ENCODE assay signal across 7 cellular contexts in the genomic region with DNA sequence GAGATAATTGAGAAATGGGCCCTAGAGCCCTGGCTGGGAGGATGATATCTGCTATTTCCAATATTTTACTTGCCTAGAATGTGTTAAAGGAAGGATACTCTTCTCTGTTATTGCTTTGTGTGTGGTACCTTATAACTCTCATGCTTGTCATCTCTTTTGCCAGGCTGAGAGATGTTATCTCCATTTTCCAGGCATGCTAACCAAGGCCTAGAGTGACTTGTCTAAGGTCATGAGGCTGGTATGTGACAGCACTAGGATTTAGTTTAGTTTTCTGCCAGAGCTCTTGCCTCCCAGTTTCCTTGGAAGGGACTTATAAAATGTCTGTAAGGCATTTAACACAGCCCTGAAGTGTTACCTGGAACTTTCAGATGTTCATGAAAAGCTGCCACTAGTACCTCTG. TPM values are rescaled to one million over a fixed set of nuclear protein-coding genes. Genes with fewer than 3 reads are reported as not detected.
DNase-seq lines count a peak whose midpoint lies in the region; ATAC-seq and TF ChIP-seq lines count a peak whose summit lies in the region.

No MANE protein-coding gene starts in this region.

- H3K27me3 Mint-ChIP-seq in activated CD8-positive, alpha-beta T cell treated with anti-CD3 and anti-CD28 coated beads, Interleukin-2, amount 10 ng/mL, durations not matched to agents 7 days and 5 days (ENCODE audit: low read depth) = no peaks in the 10 kb centered on the region
- H3K27me3 Mint-ChIP-seq in stimulated activated naive CD8-positive, alpha-beta T cell treated with anti-CD3 and anti-CD28 coated beads, Interleukin-15, amount 100 ng/mL, for 72 hours = no peaks in the 10 kb centered on the region

- H3K27ac Mint-ChIP-seq in activated CD8-positive, alpha-beta T cell treated with anti-CD3 and anti-CD28 coated beads, Interleukin-2, amount 10 ng/mL, durations not matched to agents 7 days and 5 days = peak overlapping the region; percentile 97
- H3K27ac Mint-ChIP-seq in stimulated activated naive CD8-positive, alpha-beta T cell treated with anti-CD3 and anti-CD28 coated beads, Interleukin-15, amount 100 ng/mL, for 72 hours = peak overlapping the region; percentile 97 to 99

- peaks cover 54% of the 10 kb centered on the region for H3K4me1 Mint-ChIP-seq in activated CD8-positive, alpha-beta T cell treated with anti-CD3 and anti-CD28 coated beads, Interleukin-2, amount 10 ng/mL, durations not matched to agents 7 days and 5 days (ENCODE audit: low read depth)
- H3K4me1 Mint-ChIP-seq in stimulated activated naive CD8-positive, alpha-beta T cell treated with anti-CD3 and anti-CD28 coated beads, Interleukin-15, amount 100 ng/mL, for 72 hours = peaks cover 75% of the 10 kb centered on the region

- no peaks in the 10 kb centered on the region for H3K9me3 Mint-ChIP-seq in activated CD8-positive, alpha-beta T cell treated with anti-CD3 and anti-CD28 coated beads, Interleukin-2, amount 10 ng/mL, durations not matched to agents 7 days and 5 days (ENCODE audit: insufficient read depth)
- no peaks in the 10 kb centered on the region for H3K9me3 Mint-ChIP-seq in stimulated activated naive CD8-positive, alpha-beta T cell treated with anti-CD3 and anti-CD28 coated beads, Interleukin-15, amount 100 ng/mL, for 72 hours

- H3K4me3 ChIP-seq in HL-60 (replicated peaks; ENCODE audit: insufficient read depth, low read length) = peak overlapping the region; percentile 84
- H3K4me3 ChIP-seq in iPS-11a (ENCODE audit: low read depth, low read length) = peak overlapping the region; percentile 83

- CTCF ChIA-PET in activated CD8-positive, alpha-beta T cell treated with anti-CD3 and anti-CD28 coated beads, Interleukin-2, amount 10 ng/mL, durations not matched to agents 7 days and 5 days (lab: Charles Lee) = interaction anchor here (0.9 to 13.3 kb wide), 14 partner anchors 8 to 333 kb away, joined by 3 to 228 read pairs (median 6); partner anchors contain the start of gene CSK

- peak overlapping the region; percentile 98 for H3K4me3 Mint-ChIP-seq in activated CD8-positive, alpha-beta T cell treated with anti-CD3 and anti-CD28 coated beads, Interleukin-2, amount 10 ng/mL, durations not matched to agents 7 days and 5 days
- peak overlapping the region; percentile 96 to 97 for H3K4me3 Mint-ChIP-seq in stimulated activated naive CD8-positive, alpha-beta T cell treated with anti-CD3 and anti-CD28 coated beads, Interleukin-15, amount 100 ng/mL, for 72 hours

- DNase-seq in HL-60 (ENCODE audit: low read depth in 1 of 2, low spot score in 1 of 2) = no peak
- DNase-seq in activated CD8-positive, alpha-beta T cell treated with anti-CD3 and anti-CD28 coated beads, Interleukin-2, amount 10 ng/mL, durations not matched to agents 7 days and 5 days = no peak
- no peak for DNase-seq in stimulated activated naive CD8-positive, alpha-beta T cell treated with anti-CD3 and anti-CD28 coated beads, Interleukin-15, amount 100 ng/mL, for 72 hours
- DNase-seq in GOT3 (lab: John Stamatoyannopoulos, UW) = no peak
- DNase-seq in D341Med (ENCODE audit: low spot score) = no peak

- POLR2A ChIA-PET in activated CD8-positive, alpha-beta T cell treated with anti-CD3 and anti-CD28 coated beads, Interleukin-2, amount 10 ng/mL, durations not matched to agents 7 days and 5 days (lab: Charles Lee) = interaction anchor here (0.6 to 4.9 kb wide), 11 partner anchors 10 to 398 kb away, joined by 3 to 38 read pairs (median 3); partner anchors contain the start of gene ARID3B

- ATAC-seq in activated CD8-positive, alpha-beta T cell treated with anti-CD3 and anti-CD28 coated beads, Interleukin-2, amount 10 ng/mL, durations not matched to agents 7 days and 5 days = no peak
- ATAC-seq in stimulated activated naive CD8-positive, alpha-beta T cell treated with anti-CD3 and anti-CD28 coated beads, Interleukin-15, amount 100 ng/mL, for 72 hours = no peak
- no peak for ATAC-seq in GM18502 (IDR thresholded peaks at IDR 0.05; ENCODE audit: poor library complexity, unreplicated experiment)

- no peaks in the 10 kb centered on the region for H3K27me3 ChIP-seq in HL-60 (ENCODE audit: insufficient read depth, poor library complexity, severe bottlenecking)

- no peak for TF ChIP-seq CTCF in HL-60 (IDR thresholded peaks at IDR 0.05; ENCODE audit: insufficient read depth, low read length)

- H3K27ac ChIP-seq in HL-60 (replicated peaks) = no peak overlapping the region; the same call in 1 of the 2 replicates

- H3K36me3 Mint-ChIP-seq in activated CD8-positive, alpha-beta T cell treated with anti-CD3 and anti-CD28 coated beads, Interleukin-2, amount 10 ng/mL, durations not matched to agents 7 days and 5 days (ENCODE audit: low read depth) = peaks cover 44% of the 10 kb centered on the region

RNA-seq across cellular contexts. Expression of gene CLK3, which starts 1.4 kb away (rescaled TPM):
- total RNA-seq in activated CD8-positive, alpha-beta T cell treated with anti-CD3 and anti-CD28 coated beads, Interleukin-2, amount 10 ng/mL, durations not matched to agents 7 days and 5 days = 100 to 1,000 TPM; 125 to 128 TPM
